Comparison of ENCODE assay signal across 9 cellular contexts in the genomic region with DNA sequence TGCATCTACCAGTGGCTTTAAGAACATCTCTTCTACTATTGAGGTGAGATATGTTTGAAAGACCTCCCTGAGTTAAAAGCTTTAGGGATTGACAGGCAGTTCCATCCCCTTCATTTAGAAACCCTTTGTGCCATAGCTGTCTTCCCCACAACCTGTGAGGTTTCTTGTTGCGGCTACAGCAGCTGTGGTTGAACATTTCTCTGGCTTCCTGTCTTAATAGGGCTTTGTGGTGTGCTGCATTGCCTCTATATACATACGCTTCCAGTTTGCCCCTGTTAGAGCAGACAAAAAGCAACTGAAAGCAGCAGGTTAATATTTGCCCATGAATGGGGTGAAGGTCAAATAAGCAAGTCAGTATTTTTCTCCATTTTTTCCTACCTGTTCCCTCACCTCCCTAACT.
DNase-seq lines count a peak whose midpoint lies in the region; ATAC-seq, FAIRE-seq and TF ChIP-seq lines count a peak whose summit lies in the region.
"Had no signal": no experiment of that assay in that cellular context is flagged by ENCODE, and none has a peak within 500 bp of the region (broad histone marks: within the 10 kb centered on the region; RNA-seq: fewer than 3 reads in every experiment).

No MANE protein-coding gene starts in this region.

- H3K27me3 ChIP-seq in small intestine (ENCODE audit: control insufficient read depth in 2 of 2, insufficient read depth in 2 of 2, low read length in 2 of 2), result no peaks in the 10 kb centered on the region

- TF ChIP-seq CTCF in endothelial cell (IDR thresholded peaks at IDR 0.05; ENCODE audit: unreplicated experiment) (no peak), mesothelial cell of epicardium (IDR thresholded peaks at IDR 0.05; ENCODE audit: unreplicated experiment) (no peak)

- H3K36me3 Mint-ChIP-seq in endothelial cell (ENCODE audit: low read depth, unreplicated experiment) (no peaks in the 10 kb centered on the region), mesothelial cell of epicardium (no peaks in the 10 kb centered on the region)

- no peaks in the 10 kb centered on the region for H3K4me1 Mint-ChIP-seq in endothelial cell (ENCODE audit: unreplicated experiment)
- no peaks in the 10 kb centered on the region for H3K4me1 Mint-ChIP-seq in mesothelial cell of epicardium

- H3K9me3 Mint-ChIP-seq in endothelial cell (ENCODE audit: unreplicated experiment) (no peaks in the 10 kb centered on the region), mesothelial cell of epicardium (peaks cover 7% of the 10 kb centered on the region)

- H3K27me3 Mint-ChIP-seq in endothelial cell (ENCODE audit: unreplicated experiment) (no peaks in the 10 kb centered on the region), mesothelial cell of epicardium (ENCODE audit: low read depth) (no peaks in the 10 kb centered on the region)

- DNase-seq in activated CD4-positive, alpha-beta T cell treated with anti-CD3 and anti-CD28 coated beads for 48 hours, result peak; percentile 51
- peak; percentile 61 for DNase-seq in small intestine
- no peak for DNase-seq in endothelial cell (ENCODE audit: low spot score)
- no peak for DNase-seq in mesothelial cell of epicardium (ENCODE audit: low spot score in 2 of 2, unreplicated experiment in 2 of 2)
- DNase-seq in germinal center (ENCODE audit: low spot score), result no peak
- no peak for DNase-seq in DMS79 (lab: John Stamatoyannopoulos, UW)

- H3K4me1 ChIP-seq in small intestine (ENCODE audit: control insufficient read depth in 2 of 2, insufficient read depth in 1 of 2, low read depth in 1 of 2, low read length in 1 of 2), result no peaks in the 10 kb centered on the region

- no peaks in the 10 kb centered on the region for H3K36me3 ChIP-seq in small intestine (ENCODE audit: control insufficient read depth in 2 of 2, insufficient read depth in 2 of 2, low read length in 2 of 2)

- H3K27ac Mint-ChIP-seq in endothelial cell (ENCODE audit: unreplicated experiment), result no peak overlapping the region
- H3K27ac Mint-ChIP-seq in mesothelial cell of epicardium, result no peak overlapping the region

- peak overlapping the region in 1 of 2 donors; percentile 8 for H3K27ac ChIP-seq in small intestine (ENCODE audit: low read depth in 1 of 2, low read length in 1 of 2)
- H3K27ac ChIP-seq: epithelial cell of prostate had no signal

- FAIRE-seq in small intestine (lab: Jason Lieb, UNC), result no peak

- WGBS in small intestine, 3 donors, result 40 to 62% (median 43%) methylated on average over 2 of the region's 2 CpGs

- no peak overlapping the region for H3K4me3 ChIP-seq in small intestine (ENCODE audit: low read depth in 1 of 2, low read length in 2 of 2)

- H3K9me3 ChIP-seq in small intestine (ENCODE audit: control insufficient read depth, low read depth), result no peaks in the 10 kb centered on the region

- H3K4me3 Mint-ChIP-seq in endothelial cell (ENCODE audit: unreplicated experiment) (no peak overlapping the region), mesothelial cell of epicardium (no peak overlapping the region)

- ATAC-seq in GM18873 (IDR thresholded peaks at IDR 0.05; ENCODE audit: low FRiP score, unreplicated experiment), result peak; percentile 100
- peak; percentile 92 for ATAC-seq in HG03039 (IDR thresholded peaks at IDR 0.05; ENCODE audit: unreplicated experiment)

Comparison
In these comparisons a context has a peak if more than half of its experiments do, and no peak if none do; other contexts are left out.
1. DNase-seq: peak in activated CD4-positive, alpha-beta T cell treated with anti-CD3 and anti-CD28 coated beads for 48 hours (single experiment) and small intestine (single experiment); none in endothelial cell (single experiment), mesothelial cell of epicardium (0 of 2), germinal center (single experiment) and DMS79 (single experiment).